ENCODE assay signal across 24 cellular contexts in genomic region chr4:15341022-15341732, GRCh38.
A peak's percentile ranks its signal among the peaks of the same experiment; 100 is the strongest.
DNase-seq lines count a peak whose midpoint lies in the region; ATAC-seq and TF ChIP-seq lines count a peak whose summit lies in the region.
"Had no signal": no experiment of that assay in that cellular context is flagged by ENCODE, and none has a peak within 500 bp of the region (broad histone marks: within the 10 kb centered on the region; RNA-seq: fewer than 3 reads in every experiment).

No MANE protein-coding gene starts in this region.

- TF ChIP-seq CTCF in coronary artery (IDR thresholded peaks at IDR 0.05), result no peak
- TF ChIP-seq CTCF in vagina (IDR thresholded peaks at IDR 0.05), result no peak

- no peaks in the 10 kb centered on the region for H3K27me3 ChIP-seq in vagina
- H3K27me3 ChIP-seq: gastrocnemius medialis had no signal

- H3K27ac ChIP-seq in coronary artery (no peak overlapping the region), vagina (peak overlapping the region; percentile 64)
- H3K27ac ChIP-seq: dorsolateral prefrontal cortex, gastrocnemius medialis, psoas muscle, SK-N-MC had no signal

- no peaks in the 10 kb centered on the region for H3K9me3 ChIP-seq in vagina
- H3K9me3 ChIP-seq: gastrocnemius medialis, psoas muscle had no signal

- H3K36me3 ChIP-seq in vagina, result no peaks in the 10 kb centered on the region
- H3K36me3 ChIP-seq: gastrocnemius medialis had no signal

- TF ChIP-seq POLR2A in vagina (IDR thresholded peaks at IDR 0.05), result no peak

- H3K4me3 ChIP-seq in coronary artery (peak overlapping the region; percentile 15), vagina (peak overlapping the region; percentile 37 to 44)
- H3K4me3 ChIP-seq: gastrocnemius medialis, psoas muscle, SK-N-MC had no signal

- DNase-seq in coronary artery (ENCODE audit: low spot score), result no peak
- peak; percentile 70 for DNase-seq in islet precursor cell
- peak; percentile 65 for DNase-seq in retina
- no peak for DNase-seq in vagina (ENCODE audit: extremely low spot score in 2 of 2)
- no peak for DNase-seq in NCI-H526 (lab: John Stamatoyannopoulos, UW)
- no peak for DNase-seq in NCI-H1092 treated with DMSO at 0.1 percent for 48 hours (lab: John Stamatoyannopoulos, UW)
- DNase-seq: activated CD4-positive, alpha-beta memory T cell treated with anti-CD3 and anti-CD28 coated beads, Interleukin-2, amount 10 ng/mL, durations not matched to agents 7 days and 5 days; activated CD4-positive, CD25-positive, alpha-beta regulatory T cell; activated gamma-delta T cell treated with Interleukin-2 at 50 U/mL for 16 hours; amniotic stem cell; central memory CD4-positive, alpha-beta T cell; DMS79; dorsolateral prefrontal cortex; gastrocnemius medialis; midbrain; MV-4-11; NCI-H187 treated with DMSO at 0.1 percent for 48 hours; NCI-H345; stimulated activated CD4-positive, alpha-beta T cell treated with anti-CD3 and anti-CD28 coated beads, Interleukin-12 subunit alpha, Interleukin-12 subunit beta, amount 100 ng/mL, for 4 hours; T-helper 2 cell had no signal

- peaks cover 6% of the 10 kb centered on the region for H3K4me1 ChIP-seq in vagina
- H3K4me1 ChIP-seq: gastrocnemius medialis, psoas muscle had no signal

- ATAC-seq in HG02588 (IDR thresholded peaks at IDR 0.05; ENCODE audit: unreplicated experiment), result no peak
- ATAC-seq: gastrocnemius medialis, Panc1, psoas muscle had no signal

- intact Hi-C loops in vagina (cut with DNase I), result no loop called here

Comparison
In these comparisons a context has a peak if more than half of its experiments do, and no peak if none do; other contexts are left out.
1. DNase-seq: peak in islet precursor cell (single experiment) and retina (single experiment); none in coronary artery (single experiment), vagina (0 of 2), NCI-H526 (0 of 2) and NCI-H1092 treated with DMSO at 0.1 percent for 48 hours (single experiment).